ENCODE assay signal across 9 cellular contexts in genomic region chr3:161462138-161462537, GRCh38. TPM values are rescaled to one million over a fixed set of nuclear protein-coding genes. Genes with fewer than 3 reads are reported as not detected.
"Had no signal": no experiment of that assay in that cellular context is flagged by ENCODE, and none has a peak within 500 bp of the region (broad histone marks: within the 10 kb centered on the region; RNA-seq: fewer than 3 reads in every experiment).

No MANE protein-coding gene starts in this region.

- H3K4me3 Mint-ChIP-seq: GM23338, H9 had no signal

- H3K27ac Mint-ChIP-seq: GM23338, H9 had no signal

- DNase-seq: H9, HCEC 1CT, IMR-90 had no signal

- ATAC-seq: GM23338, K562 had no signal

- FAIRE-seq: H1, H54, HTR-8/SVneo, K562 had no signal

RNA-seq across cellular contexts. Expression of gene OTOL1, which starts 34.5 kb away (rescaled TPM):
- total RNA-seq: GM23338, H1, H9, HT-29, IMR-90, K562 had no signal
